ENCODE assay signal across 17 cellular contexts in genomic region chr13:100652510-100652909, GRCh38. TPM values are rescaled to one million over a fixed set of nuclear protein-coding genes. Genes with fewer than 3 reads are reported as not detected.
DNase-seq lines count a peak whose midpoint lies in the region; ATAC-seq, FAIRE-seq and TF ChIP-seq lines count a peak whose summit lies in the region.
"Had no signal": no experiment of that assay in that cellular context is flagged by ENCODE, and none has a peak within 500 bp of the region (broad histone marks: within the 10 kb centered on the region; RNA-seq: fewer than 3 reads in every experiment).

No MANE protein-coding gene starts in this region.

- H3K9me3 Mint-ChIP-seq in GM23338 (no peaks in the 10 kb centered on the region), endodermal cell (no peaks in the 10 kb centered on the region)
- H3K9me3 Mint-ChIP-seq in activated T-helper 17 cell treated with anti-CD3 and anti-CD28 coated beads, Interleukin-2, amount 50 U/mL, for 72 hours = no peaks in the 10 kb centered on the region
- H3K9me3 Mint-ChIP-seq in CD4-positive, alpha-beta T cell = no peaks in the 10 kb centered on the region
- H3K9me3 Mint-ChIP-seq in activated naive CD4-positive, alpha-beta T cell treated with anti-CD3 and anti-CD28 coated beads for 36 hours = no peaks in the 10 kb centered on the region
- H3K9me3 Mint-ChIP-seq: CD14-positive monocyte; CD8-positive, alpha-beta T cell had no signal

- DNase-seq in GM23338 (ENCODE audit: low spot score) (no peak), endodermal cell (peak; percentile 12), smooth muscle cell of the brain vasculature (ENCODE audit: low read depth, low spot score) (peak; percentile 9), small intestine (no peak)
- DNase-seq in CD4-positive, alpha-beta T cell = no peak
- no peak for DNase-seq in activated naive CD4-positive, alpha-beta T cell treated with anti-CD3 and anti-CD28 coated beads for 36 hours
- DNase-seq: 8988T, Calu3, DMS79 treated with DMSO at 0.1 percent for 48 hours, GF-D8, IMR-90 had no signal

- no peak overlapping the region for H2AFZ ChIP-seq in GM23338

- H3K36me3 Mint-ChIP-seq in GM23338 (ENCODE audit: low read depth) (peaks cover 42% of the 10 kb centered on the region), endodermal cell (ENCODE audit: low read depth) (peaks cover 40% of the 10 kb centered on the region)
- peaks cover 60% of the 10 kb centered on the region for H3K36me3 Mint-ChIP-seq in activated T-helper 17 cell treated with anti-CD3 and anti-CD28 coated beads, Interleukin-2, amount 50 U/mL, for 72 hours (ENCODE audit: low read depth)
- peaks cover 52% of the 10 kb centered on the region for H3K36me3 Mint-ChIP-seq in CD4-positive, alpha-beta T cell (ENCODE audit: low read depth)
- peaks cover 35% of the 10 kb centered on the region for H3K36me3 Mint-ChIP-seq in activated naive CD4-positive, alpha-beta T cell treated with anti-CD3 and anti-CD28 coated beads for 36 hours (ENCODE audit: low read depth)

- H3F3A ChIP-seq in GM23338 (replicated peaks; ENCODE audit: low read depth) = no peaks in the 10 kb centered on the region

- H3K27me3 ChIP-seq in GM23338 (ENCODE audit: insufficient read depth) = no peaks in the 10 kb centered on the region
- no peaks in the 10 kb centered on the region for H3K27me3 ChIP-seq in endodermal cell (ENCODE audit: control insufficient read depth, insufficient read depth, low read length, poor library complexity, severe bottlenecking)
- no peaks in the 10 kb centered on the region for H3K27me3 ChIP-seq in CD4-positive, alpha-beta T cell (ENCODE audit: control insufficient read depth, insufficient read depth, low read length)
- no peaks in the 10 kb centered on the region for H3K27me3 ChIP-seq in small intestine (ENCODE audit: control insufficient read depth in 2 of 2, insufficient read depth in 2 of 2, low read length in 2 of 2)
- H3K27me3 ChIP-seq: BLaER1 had no signal

- no peaks in the 10 kb centered on the region for H3K9me2 ChIP-seq in GM23338 (ENCODE audit: insufficient read depth)

- no peak overlapping the region for H3K4me3 ChIP-seq in GM23338
- H3K4me3 ChIP-seq in endodermal cell (ENCODE audit: low read length) = no peak overlapping the region
- H3K4me3 ChIP-seq in small intestine (ENCODE audit: low read depth in 1 of 2, low read length in 2 of 2) = no peak overlapping the region
- H3K4me3 ChIP-seq: BLaER1, HAP-1 had no signal

- intact Hi-C loops in CD4-positive, alpha-beta T cell (cut with DNase I, micrococcal nuclease) = no loop called here
- intact Hi-C loops in activated naive CD4-positive, alpha-beta T cell treated with anti-CD3 and anti-CD28 coated beads for 36 hours (cut with micrococcal nuclease) = no loop called here

- 96 to 100% methylated on average over 2 of the region's 2 CpGs for WGBS in endodermal cell (ENCODE audit: insufficient coverage in 1 of 2, insufficient read length in 1 of 2), 2 experiments
- WGBS in small intestine, 3 donors = 88 to 95% (median 92%) methylated on average over 2 of the region's 2 CpGs

- no peak overlapping the region for H3K9ac ChIP-seq in endodermal cell (ENCODE audit: extremely low read depth, low read length, poor library complexity, severe bottlenecking)
- H3K9ac ChIP-seq: BLaER1 had no signal

- CTCF ChIA-PET in CD4-positive, alpha-beta T cell (lab: Charles Lee) = no interaction called here
- CTCF ChIA-PET in activated naive CD4-positive, alpha-beta T cell treated with anti-CD3 and anti-CD28 coated beads for 36 hours (lab: Charles Lee) = interaction anchor here (0.6 kb wide), 1 partner anchor 43 kb away, joined by 3 read pairs; no protein-coding TSS in a partner anchor

- H3K36me3 ChIP-seq in GM23338 (ENCODE audit: insufficient read depth) = peaks cover 9% of the 10 kb centered on the region; the same call in 1 of the 2 replicates
- H3K36me3 ChIP-seq in endodermal cell (ENCODE audit: control insufficient read depth, insufficient read depth, low read length) = peaks cover 44% of the 10 kb centered on the region
- peaks cover 9 to 11% of the 10 kb centered on the region in 2 donors for H3K36me3 ChIP-seq in small intestine (ENCODE audit: control insufficient read depth in 2 of 2, insufficient read depth in 2 of 2, low read length in 2 of 2)

- no peak overlapping the region for H3K4me3 Mint-ChIP-seq in GM23338
- H3K4me3 Mint-ChIP-seq in activated T-helper 17 cell treated with anti-CD3 and anti-CD28 coated beads, Interleukin-2, amount 50 U/mL, for 72 hours = no peak overlapping the region
- H3K4me3 Mint-ChIP-seq in endodermal cell = no peak overlapping the region
- no peak overlapping the region for H3K4me3 Mint-ChIP-seq in CD4-positive, alpha-beta T cell
- no peak overlapping the region for H3K4me3 Mint-ChIP-seq in activated naive CD4-positive, alpha-beta T cell treated with anti-CD3 and anti-CD28 coated beads for 36 hours
- H3K4me3 Mint-ChIP-seq: CD14-positive monocyte; CD8-positive, alpha-beta T cell had no signal

- TF ChIP-seq CTCF in GM23338 (conservative IDR thresholded peaks at IDR 0.05; ENCODE audit: low read depth in 2 of 2) (no peak), endodermal cell (conservative IDR thresholded peaks at IDR 0.05) (no peak)
- TF ChIP-seq CTCF in CD4-positive, alpha-beta T cell (IDR thresholded peaks at IDR 0.05) = no peak

- H3K4me1 Mint-ChIP-seq in GM23338 = peaks cover 15% of the 10 kb centered on the region
- no peaks in the 10 kb centered on the region for H3K4me1 Mint-ChIP-seq in activated T-helper 17 cell treated with anti-CD3 and anti-CD28 coated beads, Interleukin-2, amount 50 U/mL, for 72 hours
- peaks cover 3% of the 10 kb centered on the region for H3K4me1 Mint-ChIP-seq in endodermal cell
- H3K4me1 Mint-ChIP-seq in CD4-positive, alpha-beta T cell (ENCODE audit: low read depth) = no peaks in the 10 kb centered on the region
- no peaks in the 10 kb centered on the region for H3K4me1 Mint-ChIP-seq in activated naive CD4-positive, alpha-beta T cell treated with anti-CD3 and anti-CD28 coated beads for 36 hours (ENCODE audit: low read depth)
- H3K4me1 Mint-ChIP-seq: CD14-positive monocyte had no signal

- peaks cover 3% of the 10 kb centered on the region for H3K27me3 Mint-ChIP-seq in GM23338 (ENCODE audit: insufficient read depth, low read depth, poor library complexity)
- H3K27me3 Mint-ChIP-seq in activated T-helper 17 cell treated with anti-CD3 and anti-CD28 coated beads, Interleukin-2, amount 50 U/mL, for 72 hours = no peaks in the 10 kb centered on the region
- no peaks in the 10 kb centered on the region for H3K27me3 Mint-ChIP-seq in endodermal cell (ENCODE audit: insufficient read depth)
- H3K27me3 Mint-ChIP-seq in CD4-positive, alpha-beta T cell = no peaks in the 10 kb centered on the region
- no peaks in the 10 kb centered on the region for H3K27me3 Mint-ChIP-seq in activated naive CD4-positive, alpha-beta T cell treated with anti-CD3 and anti-CD28 coated beads for 36 hours (ENCODE audit: low read depth)

- H3K4me1 ChIP-seq in GM23338 (ENCODE audit: insufficient read depth) (no peaks in the 10 kb centered on the region), endodermal cell (ENCODE audit: control insufficient read depth, insufficient read depth, low read length) (no peaks in the 10 kb centered on the region), small intestine (ENCODE audit: control insufficient read depth in 2 of 2, insufficient read depth in 1 of 2, low read depth in 1 of 2, low read length in 1 of 2) (no peaks in the 10 kb centered on the region)
- H3K4me1 ChIP-seq: BLaER1, HAP-1 had no signal

- POLR2A ChIA-PET in CD4-positive, alpha-beta T cell (lab: Charles Lee) = no interaction called here

- H3K4me2 ChIP-seq in GM23338 = no peak overlapping the region
- H3K4me2 ChIP-seq: BLaER1 had no signal

- H3K27ac Mint-ChIP-seq in GM23338 = no peak overlapping the region
- peak overlapping the region; percentile 8 for H3K27ac Mint-ChIP-seq in activated T-helper 17 cell treated with anti-CD3 and anti-CD28 coated beads, Interleukin-2, amount 50 U/mL, for 72 hours
- no peak overlapping the region for H3K27ac Mint-ChIP-seq in endodermal cell
- no peak overlapping the region for H3K27ac Mint-ChIP-seq in CD4-positive, alpha-beta T cell
- H3K27ac Mint-ChIP-seq in activated naive CD4-positive, alpha-beta T cell treated with anti-CD3 and anti-CD28 coated beads for 36 hours = no peak overlapping the region
- H3K27ac Mint-ChIP-seq: CD8-positive, alpha-beta T cell had no signal

- FAIRE-seq in small intestine (lab: Jason Lieb, UNC) = no peak

- H3K9me3 ChIP-seq in endodermal cell (ENCODE audit: control insufficient read depth, low read length) (no peaks in the 10 kb centered on the region), small intestine (ENCODE audit: control insufficient read depth, low read depth) (no peaks in the 10 kb centered on the region)
- no peaks in the 10 kb centered on the region for H3K9me3 ChIP-seq in CD4-positive, alpha-beta T cell (ENCODE audit: control insufficient read depth, low read length)
- H3K9me3 ChIP-seq: BLaER1, HAP-1 had no signal

- H3K27ac ChIP-seq in GM23338 (ENCODE audit: low read depth) = no peak overlapping the region
- H3K27ac ChIP-seq in endodermal cell (ENCODE audit: low read depth, low read length) = no peak overlapping the region
- H3K27ac ChIP-seq in CD4-positive, alpha-beta T cell (ENCODE audit: low read depth, low read length) = no peak overlapping the region
- no peak overlapping the region for H3K27ac ChIP-seq in small intestine (ENCODE audit: low read depth in 1 of 2, low read length in 1 of 2)
- H3K27ac ChIP-seq: BLaER1 had no signal

- no peaks in the 10 kb centered on the region for H3K79me2 ChIP-seq in GM23338 (replicated peaks; ENCODE audit: insufficient read depth)

- peak; percentile 68; the same call in 2 of the 3 replicates for ATAC-seq in GM23338
- no peak for ATAC-seq in activated T-helper 17 cell treated with anti-CD3 and anti-CD28 coated beads, Interleukin-2, amount 50 U/mL, for 72 hours (replicated peaks)
- no peak for ATAC-seq in CD4-positive, alpha-beta T cell (ENCODE audit: poor library complexity)
- ATAC-seq in GM21390 (IDR thresholded peaks at IDR 0.05; ENCODE audit: unreplicated experiment) = no peak
- ATAC-seq: CD8-positive, alpha-beta T cell had no signal

- H4K20me1 ChIP-seq in GM23338 (replicated peaks; ENCODE audit: insufficient read depth) = no peaks in the 10 kb centered on the region

TF ChIP-seq in GM23338, 12 proteins besides CTCF, POLR2A, EP300 and RAD21 (continues in another document):
- TF ChIP-seq CREB1 (CRISPR knock-in tag; IDR thresholded peaks at IDR 0.05; ENCODE audit: low read depth) = no peak

RNA-seq across cellular contexts. Expression of gene TMTC4, which starts 22.1 kb away (rescaled TPM):
- total RNA-seq in GM23338 (2014; rRNA removed; shearing (Covaris generic)) = 37.9 and 50.0 TPM in 2 replicates
- polyA plus RNA-seq in GM23338 (2016; fragmentation: Nextera tagmentation; extraction: Ambion mirVana) (16.0 and 21.9 TPM in 2 replicates), small intestine (10 to 100 TPM in 1 of 3 donors, 1 to 10 TPM in 2; 6.3 to 10.2 (median 7.3) TPM)
- total RNA-seq in activated T-helper 17 cell treated with anti-CD3 and anti-CD28 coated beads, Interleukin-2, amount 50 U/mL, for 72 hours = 10 to 100 TPM; 11.5 to 14.0 TPM
- 10 to 100 TPM; 29.8 to 40.0 TPM for total RNA-seq in endodermal cell
- 59.3 TPM for polyA plus RNA-seq in endodermal cell (2013, experiment 1 of 2)
- 55.8 TPM for polyA plus RNA-seq in endodermal cell (2013, experiment 2 of 2)
- total RNA-seq in CD4-positive, alpha-beta T cell = 1 to 10 TPM; 8.0 to 9.3 TPM
- 10 to 100 TPM; 16.1 to 18.5 TPM for total RNA-seq in activated naive CD4-positive, alpha-beta T cell treated with anti-CD3 and anti-CD28 coated beads for 36 hours

Comparison
In these comparisons a context has a peak if more than half of its experiments do, and no peak if none do; other contexts are left out.
1. DNase-seq: peak in endodermal cell (single experiment) and smooth muscle cell of the brain vasculature (single experiment); none in GM23338 (single experiment), CD4-positive, alpha-beta T cell (0 of 10), small intestine (single experiment) and activated naive CD4-positive, alpha-beta T cell treated with anti-CD3 and anti-CD28 coated beads for 36 hours (single experiment).